In genomic region chrX:155458477-155458876, GRCh38 we compare ENCODE assay signal across 9 cellular contexts. TPM values are rescaled to one million over a fixed set of nuclear protein-coding genes. Genes with fewer than 3 reads are reported as not detected.
DNase-seq lines count a peak whose midpoint lies in the region; ATAC-seq and TF ChIP-seq lines count a peak whose summit lies in the region.
"Not testable (repeated sequence)": the region's sequence is repeated elsewhere in the genome, so short reads cannot be mapped to it uniquely, and the experiment has no call there.
"Had no signal": no experiment of that assay in that cellular context is flagged by ENCODE, and none has a peak within 500 bp of the region (broad histone marks: within the 10 kb centered on the region; RNA-seq: fewer than 3 reads in every experiment).

Gene F8A3, minus strand, starts transcription at chrX:155458620. Its CDS starts 20 bp downstream, at chrX:155458600.

- H3K56ac ChIP-seq in IMR-90 (ENCODE audit: extremely low read depth, insufficient read depth, low read length) = not testable (repeated sequence)

- intact Hi-C loops in IMR-90 (cut with micrococcal nuclease) = not testable (repeated sequence)

- H3K4me2 ChIP-seq in IMR-90 (ENCODE audit: low read depth, low read length) = not testable (repeated sequence)

- H3K23ac ChIP-seq in IMR-90 (ENCODE audit: low read depth, low read length) = not testable (repeated sequence)

- not testable (repeated sequence) for H3K4me1 ChIP-seq in IMR-90 (ENCODE audit: control insufficient read depth, insufficient read depth, low read length)

- not testable (repeated sequence) for H3K27ac ChIP-seq in IMR-90 (ENCODE audit: insufficient read depth, low read length)

- H3K36me3 ChIP-seq in IMR-90 (ENCODE audit: control insufficient read depth, insufficient read depth, low read length) = not testable (repeated sequence)

- DNase-seq in IMR-90; activated T-cell treated with anti-CD3 and anti-CD28 coated beads, Interleukin-2, amount 50 U/mL, for 4 hours; left lobe of liver (ENCODE audit: low spot score); stimulated activated naive B cell treated with anti-CD40 and anti-IgM and Interleukin-4, amounts not matched to agents 10 μg/mL and 1 μg/mL and 100 μg/mL, for 72 hours: not testable (repeated sequence)

- WGBS in IMR-90 (ENCODE audit: extremely low coverage in 2 of 2, insufficient read length in 1 of 2), 2 experiments = no CpG with 5 or more reads among the region's 50 CpGs

- not testable (repeated sequence) for H2BK20ac ChIP-seq in IMR-90 (ENCODE audit: low read depth, low read length)

- H3K4me3 Mint-ChIP-seq in activated T-cell treated with anti-CD3 and anti-CD28 coated beads, Interleukin-2, amount 50 U/mL, for 4 hours; stimulated activated naive B cell treated with anti-CD40 and anti-IgM and Interleukin-4, amounts not matched to agents 10 μg/mL and 1 μg/mL and 100 μg/mL, for 72 hours: not testable (repeated sequence)

- not testable (repeated sequence) for H2AFZ ChIP-seq in IMR-90 (replicated peaks; ENCODE audit: low read length, poor library complexity)

- not testable (repeated sequence) for H4K91ac ChIP-seq in IMR-90 (ENCODE audit: insufficient read depth, low read depth, low read length)

- not testable (repeated sequence) for H3K36me3 Mint-ChIP-seq in activated T-cell treated with anti-CD3 and anti-CD28 coated beads, Interleukin-2, amount 50 U/mL, for 4 hours (ENCODE audit: insufficient read depth); stimulated activated naive B cell treated with anti-CD40 and anti-IgM and Interleukin-4, amounts not matched to agents 10 μg/mL and 1 μg/mL and 100 μg/mL, for 72 hours

- not testable (repeated sequence) for TF ChIP-seq POLR2A in IMR-90 (IDR thresholded peaks at IDR 0.05; ENCODE audit: low read depth, low read length)

- in situ Hi-C loops in IMR-90 (cut with MboI; ENCODE audit: low sequenced_read_pairs) = not testable (repeated sequence)

- H2AK5ac ChIP-seq in IMR-90 (ENCODE audit: low read depth, low read length) = not testable (repeated sequence)

- H4K8ac ChIP-seq in IMR-90 (ENCODE audit: low read depth in 2 of 2, low read length in 2 of 2) = not testable (repeated sequence)

- not testable (repeated sequence) for H3K9me3 ChIP-seq in IMR-90 (ENCODE audit: control insufficient read depth, insufficient read depth, low read length)

- H3K4ac ChIP-seq in IMR-90 (ENCODE audit: low read depth, low read length) = not testable (repeated sequence)

- CTCF ChIA-PET in IMR-90 (lab: Yijun Ruan, JAX) = not testable (repeated sequence)

- H4K5ac ChIP-seq in IMR-90 (ENCODE audit: low read depth, low read length) = not testable (repeated sequence)

- not testable (repeated sequence) for H3K9me3 Mint-ChIP-seq in activated T-cell treated with anti-CD3 and anti-CD28 coated beads, Interleukin-2, amount 50 U/mL, for 4 hours; stimulated activated naive B cell treated with anti-CD40 and anti-IgM and Interleukin-4, amounts not matched to agents 10 μg/mL and 1 μg/mL and 100 μg/mL, for 72 hours

- H3K9ac ChIP-seq in IMR-90 (ENCODE audit: low read depth, low read length) = not testable (repeated sequence)

- not testable (repeated sequence) for H2AK9ac ChIP-seq in IMR-90 (replicated peaks; ENCODE audit: low read depth, low read length, poor library complexity)

- H3K9me1 ChIP-seq in IMR-90 (ENCODE audit: insufficient read depth, low read length) = not testable (repeated sequence)

- not testable (repeated sequence) for H3K27ac Mint-ChIP-seq in stimulated activated naive B cell treated with anti-CD40 and anti-IgM and Interleukin-4, amounts not matched to agents 10 μg/mL and 1 μg/mL and 100 μg/mL, for 72 hours

- POLR2A ChIA-PET in IMR-90 (lab: Charles Lee; ENCODE audit: unreplicated experiment) = not testable (repeated sequence)

- H3K14ac ChIP-seq in IMR-90 (replicated peaks; ENCODE audit: low read depth, low read length) = not testable (repeated sequence)

- peak; percentile 79 for ATAC-seq in GM18517 (IDR thresholded peaks at IDR 0.05; ENCODE audit: unreplicated experiment)
- ATAC-seq in GM19463 (IDR thresholded peaks at IDR 0.05; ENCODE audit: unreplicated experiment) = peak; percentile 75
- peak; percentile 83 for ATAC-seq in HG02588 (IDR thresholded peaks at IDR 0.05; ENCODE audit: unreplicated experiment)
- ATAC-seq in HG03095 (IDR thresholded peaks at IDR 0.05; ENCODE audit: unreplicated experiment) = peak; percentile 71
- peak; percentile 86 for ATAC-seq in IMR-90 (ENCODE audit: low read depth)
- peak; percentile 85 to 86 for ATAC-seq in activated T-cell treated with anti-CD3 and anti-CD28 coated beads, Interleukin-2, amount 50 U/mL, for 4 hours
- peak; percentile 90 for ATAC-seq in left lobe of liver
- peak; percentile 85 to 91 for ATAC-seq in stimulated activated naive B cell treated with anti-CD40 and anti-IgM and Interleukin-4, amounts not matched to agents 10 μg/mL and 1 μg/mL and 100 μg/mL, for 72 hours (replicated peaks)

- not testable (repeated sequence) for H3K79me1 ChIP-seq in IMR-90 (ENCODE audit: low read depth in 1 of 2, low read length in 2 of 2)

- H4K20me1 ChIP-seq in IMR-90 (ENCODE audit: insufficient read depth, low read length) = not testable (repeated sequence)

- not testable (repeated sequence) for H3K4me3 ChIP-seq in IMR-90 (ENCODE audit: insufficient read depth, low read depth, low read length)

- not testable (repeated sequence) for H2BK5ac ChIP-seq in IMR-90 (ENCODE audit: low read depth, low read length, poor library complexity, severe bottlenecking)

- H3K27me3 ChIP-seq in IMR-90 (ENCODE audit: control insufficient read depth, insufficient read depth, low read length) = not testable (repeated sequence)

- not testable (repeated sequence) for H2BK120ac ChIP-seq in IMR-90 (ENCODE audit: low read depth, low read length)

- H3K27me3 Mint-ChIP-seq in activated T-cell treated with anti-CD3 and anti-CD28 coated beads, Interleukin-2, amount 50 U/mL, for 4 hours (ENCODE audit: low read depth); stimulated activated naive B cell treated with anti-CD40 and anti-IgM and Interleukin-4, amounts not matched to agents 10 μg/mL and 1 μg/mL and 100 μg/mL, for 72 hours: not testable (repeated sequence)

- not testable (repeated sequence) for H3K4me1 Mint-ChIP-seq in activated T-cell treated with anti-CD3 and anti-CD28 coated beads, Interleukin-2, amount 50 U/mL, for 4 hours (ENCODE audit: low read depth); stimulated activated naive B cell treated with anti-CD40 and anti-IgM and Interleukin-4, amounts not matched to agents 10 μg/mL and 1 μg/mL and 100 μg/mL, for 72 hours

- dilution Hi-C loops in IMR-90 (cut with HindIII; ENCODE audit: low sequenced_read_pairs, unreplicated experiment) = not testable (repeated sequence)

- H2BK15ac ChIP-seq in IMR-90 (ENCODE audit: low read depth, low read length) = not testable (repeated sequence)

- BruUV-seq in IMR-90 (replicated peaks; lab: Mats Ljungman, UMichigan) = not testable (repeated sequence)

- not testable (repeated sequence) for H3K18ac ChIP-seq in IMR-90 (ENCODE audit: low read depth, low read length)

- TF ChIP-seq CTCF in IMR-90 (conservative IDR thresholded peaks at IDR 0.05; ENCODE audit: low read depth, low read length) = not testable (repeated sequence)

- not testable (repeated sequence) for TF ChIP-seq RAD21 in IMR-90 (IDR thresholded peaks at IDR 0.05; ENCODE audit: low read length)

RNA-seq across cellular contexts. Expression of gene F8A3, which starts in this region (rescaled TPM):
- under 0.01 and 0.18 TPM in 2 replicates for total RNA-seq in IMR-90 (2012; rRNA removed)
- 1.5 and 2.0 TPM in 2 replicates for polyA plus RNA-seq in IMR-90 (2012; rRNA removed)
- 1.2 and 1.4 TPM in 2 replicates for polyA plus RNA-seq in IMR-90 (2012; cell fraction: cytosol; rRNA removed)
- 0.40 and 0.55 TPM in 2 replicates for polyA plus RNA-seq in IMR-90 (2012; cell fraction: nucleus; rRNA removed; ENCODE audit: low replicate concordance)
- total RNA-seq in activated T-cell treated with anti-CD3 and anti-CD28 coated beads, Interleukin-2, amount 50 U/mL, for 4 hours = 10 to 100 TPM in 1 of 3 donors, 1 to 10 TPM in 2; 2.0 to 10.3 (median 8.6) TPM
- total RNA-seq in left lobe of liver = 16.4 TPM
- total RNA-seq: kidney epithelial cell had no signal
